8 cellular contexts compared by ENCODE assay signal in genomic region chr5:151719228-151719861, GRCh38. TPM values are rescaled to one million over a fixed set of nuclear protein-coding genes. Genes with fewer than 3 reads are reported as not detected.
DNase-seq lines count a peak whose midpoint lies in the region; ATAC-seq and TF ChIP-seq lines count a peak whose summit lies in the region.

No MANE protein-coding gene starts in this region.

- H3K9me3 Mint-ChIP-seq in activated T-cell treated with anti-CD3 and anti-CD28 coated beads, Interleukin-2, amount 50 U/mL, for 24 hours: no peaks in the 10 kb centered on the region
- peaks cover 3% of the 10 kb centered on the region for H3K9me3 Mint-ChIP-seq in glutamatergic neuron (ENCODE audit: unreplicated experiment)

- TF ChIP-seq CTCF in glutamatergic neuron (IDR thresholded peaks at IDR 0.05; ENCODE audit: partially characterized antibody, unreplicated experiment): peak; percentile 68

- no peaks in the 10 kb centered on the region for H3K9me3 ChIP-seq in subcutaneous abdominal adipose tissue (ENCODE audit: control insufficient read depth in 5 of 5, low read length in 5 of 5)

- no peak overlapping the region for H3K4me3 Mint-ChIP-seq in activated T-cell treated with anti-CD3 and anti-CD28 coated beads, Interleukin-2, amount 50 U/mL, for 24 hours
- no peak overlapping the region for H3K4me3 Mint-ChIP-seq in glutamatergic neuron (ENCODE audit: unreplicated experiment)

- no peaks in the 10 kb centered on the region for H3K27me3 ChIP-seq in subcutaneous abdominal adipose tissue (ENCODE audit: control insufficient read depth in 5 of 5, insufficient read depth in 4 of 5, low read length in 5 of 5)

- ATAC-seq in HG02840 (IDR thresholded peaks at IDR 0.05; ENCODE audit: low FRiP score, unreplicated experiment): no peak
- no peak for ATAC-seq in GM21576 (IDR thresholded peaks at IDR 0.05; ENCODE audit: unreplicated experiment)

- peaks cover 15% of the 10 kb centered on the region for H3K4me1 Mint-ChIP-seq in activated T-cell treated with anti-CD3 and anti-CD28 coated beads, Interleukin-2, amount 50 U/mL, for 24 hours (ENCODE audit: low read depth)
- peaks cover 14% of the 10 kb centered on the region for H3K4me1 Mint-ChIP-seq in glutamatergic neuron (ENCODE audit: low read depth, unreplicated experiment)

- H3K4me1 ChIP-seq in subcutaneous abdominal adipose tissue (ENCODE audit: control insufficient read depth in 5 of 5, insufficient read depth in 5 of 5, low read length in 5 of 5): peaks cover 4 to 59% (median 54%) of the 10 kb centered on the region in 5 donors

- no peak overlapping the region for H3K4me3 ChIP-seq in subcutaneous abdominal adipose tissue (ENCODE audit: low read depth in 1 of 5, low read length in 5 of 5)

- in situ Hi-C loops in SK-MEL-5 (cut with HindIII; ENCODE audit: low pct_unique_long_range_greater_than_20kb, low sequenced_read_pairs): no loop called here

- no peaks in the 10 kb centered on the region for H3K36me3 ChIP-seq in subcutaneous abdominal adipose tissue (ENCODE audit: control insufficient read depth in 5 of 5, insufficient read depth in 5 of 5, low read length in 5 of 5)

- no peak overlapping the region for H3K27ac Mint-ChIP-seq in activated T-cell treated with anti-CD3 and anti-CD28 coated beads, Interleukin-2, amount 50 U/mL, for 24 hours
- H3K27ac Mint-ChIP-seq in glutamatergic neuron (ENCODE audit: unreplicated experiment): no peak overlapping the region

- peak; percentile 27 to 42 for DNase-seq in activated T-cell treated with anti-CD3 and anti-CD28 coated beads, Interleukin-2, amount 50 U/mL, for 48 hours
- DNase-seq in activated T-cell treated with anti-CD3 and anti-CD28 coated beads, Interleukin-2, amount 50 U/mL, for 24 hours: no peak
- DNase-seq in SK-MEL-5 (ENCODE audit: low read depth, low spot score) (peak; percentile 71), glutamatergic neuron (no peak), 8988T (no peak)

- H3K27ac ChIP-seq in subcutaneous abdominal adipose tissue (ENCODE audit: low read depth, low read length): peak overlapping the region; percentile 88

- no peaks in the 10 kb centered on the region for H3K36me3 Mint-ChIP-seq in activated T-cell treated with anti-CD3 and anti-CD28 coated beads, Interleukin-2, amount 50 U/mL, for 24 hours (ENCODE audit: low read depth)
- peaks cover 5% of the 10 kb centered on the region for H3K36me3 Mint-ChIP-seq in glutamatergic neuron (ENCODE audit: unreplicated experiment)

- no peaks in the 10 kb centered on the region for H3K27me3 Mint-ChIP-seq in activated T-cell treated with anti-CD3 and anti-CD28 coated beads, Interleukin-2, amount 50 U/mL, for 24 hours
- peaks cover 4% of the 10 kb centered on the region for H3K27me3 Mint-ChIP-seq in glutamatergic neuron (ENCODE audit: unreplicated experiment)

- H3K9ac ChIP-seq in subcutaneous abdominal adipose tissue (ENCODE audit: low read length in 5 of 5): peak overlapping the region in 1 of 5 donors; percentile 27

RNA-seq across cellular contexts. Expression of gene SPARC, which starts 32.6 kb away (rescaled TPM):
- 1,245 and 1,275 TPM in 2 replicates for total RNA-seq in SK-MEL-5 (2014; rRNA removed; shearing (Covaris generic))
- polyA plus RNA-seq in SK-MEL-5 (2015; cell fraction: cytosol; rRNA removed): 1,268 and 1,800 TPM in 2 replicates
- 255 and 292 TPM in 2 replicates for polyA plus RNA-seq in SK-MEL-5 (2015; cell fraction: nucleus; rRNA removed)
- total RNA-seq in glutamatergic neuron (ENCODE audit: unreplicated experiment): 946 TPM

RNA-seq across cellular contexts. Expression of gene ATOX1, which starts 39.1 kb away (rescaled TPM):
- 941 and 954 TPM in 2 replicates for total RNA-seq in SK-MEL-5 (2014; rRNA removed; shearing (Covaris generic))
- polyA plus RNA-seq in SK-MEL-5 (2015; cell fraction: cytosol; rRNA removed): 2,137 and 3,593 TPM in 2 replicates
- 329 and 333 TPM in 2 replicates for polyA plus RNA-seq in SK-MEL-5 (2015; cell fraction: nucleus; rRNA removed)
- total RNA-seq in glutamatergic neuron (ENCODE audit: unreplicated experiment): 82.9 TPM

RNA-seq across cellular contexts. Expression of gene G3BP1, which starts 52.4 kb away (rescaled TPM):
- 280 TPM in 2 replicates for total RNA-seq in SK-MEL-5 (2014; rRNA removed; shearing (Covaris generic))
- 201 and 250 TPM in 2 replicates for polyA plus RNA-seq in SK-MEL-5 (2015; cell fraction: cytosol; rRNA removed)
- 126 and 144 TPM in 2 replicates for polyA plus RNA-seq in SK-MEL-5 (2015; cell fraction: nucleus; rRNA removed)
- 127 TPM for total RNA-seq in glutamatergic neuron (ENCODE audit: unreplicated experiment)

Comparison
In these comparisons a context has a peak if more than half of its experiments do, and no peak if none do; other contexts are left out.
1. DNase-seq: peak in activated T-cell treated with anti-CD3 and anti-CD28 coated beads, Interleukin-2, amount 50 U/mL, for 48 hours (2 of 2) and SK-MEL-5 (single experiment); none in activated T-cell treated with anti-CD3 and anti-CD28 coated beads, Interleukin-2, amount 50 U/mL, for 24 hours (single experiment), glutamatergic neuron (single experiment) and 8988T (single experiment).
2. RNA of gene ATOX1, which starts 39.1 kb away (total RNA-seq): 941 to 954 TPM in SK-MEL-5; 82.9 TPM in glutamatergic neuron (single experiment); every median in the first group is over 10 times any median in the second.